Comparison of ENCODE assay signal across 8 cellular contexts in the genomic region with DNA sequence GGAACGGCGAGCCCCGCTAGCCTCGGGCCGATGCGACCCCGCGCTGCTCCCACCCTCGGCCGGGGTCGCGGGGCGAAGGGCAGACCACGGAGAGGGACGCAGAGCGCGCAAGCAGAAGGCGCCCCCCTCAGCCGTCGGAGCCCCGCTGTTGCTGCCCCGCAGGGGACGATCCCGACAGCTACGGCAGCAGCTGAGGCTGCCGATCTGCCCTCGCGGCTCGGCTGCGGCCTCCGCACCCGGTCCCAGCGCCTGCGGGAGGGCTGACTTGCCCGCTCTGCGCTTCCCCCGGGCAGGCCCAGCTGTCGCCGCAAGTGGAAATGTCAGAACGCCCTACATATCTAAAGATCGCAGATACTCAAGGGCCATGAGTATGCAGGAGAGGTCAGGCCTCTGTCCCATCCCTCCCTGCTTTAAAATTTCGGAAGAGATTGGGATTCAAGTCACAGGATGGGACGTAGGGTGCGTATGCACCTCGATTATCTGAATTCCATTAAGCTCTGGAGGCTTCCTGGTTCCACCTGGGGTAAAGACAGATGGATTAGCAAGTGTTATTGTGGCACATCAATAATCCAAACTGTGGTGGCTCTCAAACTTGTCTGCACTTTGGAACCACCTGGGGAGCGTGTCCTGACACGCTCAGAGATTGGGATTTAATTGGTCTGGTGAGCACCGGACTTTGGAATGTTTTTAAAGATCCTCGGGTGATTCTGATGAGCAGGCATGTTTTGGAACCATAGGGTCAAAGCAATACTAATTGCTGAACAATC. TPM values are rescaled to one million over a fixed set of nuclear protein-coding genes. Genes with fewer than 3 reads are reported as not detected.
DNase-seq lines count a peak whose midpoint lies in the region; ATAC-seq and TF ChIP-seq lines count a peak whose summit lies in the region.

A gene (minus strand): TSS at position 206 of the 767 bp plus-strand sequence. CDS start 216 bp downstream, outside the sequence.

- H3K36me3 Mint-ChIP-seq in activated naive CD8-positive, alpha-beta T cell: no peaks in the 10 kb centered on the region

- TF ChIP-seq CTCF in cardiac muscle cell (IDR thresholded peaks at IDR 0.05; ENCODE audit: low read depth, low read length) (no peak), ovary (IDR thresholded peaks at IDR 0.05) (no peak)

- H3K27ac ChIP-seq in cardiac muscle cell: peak within 1 kb of the TSS; percentile 98
- H3K27ac ChIP-seq in ovary: peak within 1 kb of the TSS; percentile 97 to 98

- H3K27ac Mint-ChIP-seq in activated naive CD8-positive, alpha-beta T cell: peak within 1 kb of the TSS; percentile 97

- H3K4me3 Mint-ChIP-seq in activated naive CD8-positive, alpha-beta T cell: peak within 1 kb of the TSS; percentile 87

- no peak for TF ChIP-seq POLR2A in ovary (IDR thresholded peaks at IDR 0.05)

- intact Hi-C loops in ovary (cut with DNase I): no loop called here

- H3K36me3 ChIP-seq in cardiac muscle cell (no peaks in the 10 kb centered on the region), ovary (no peaks in the 10 kb centered on the region)

- peak; percentile 38 for ATAC-seq in GM19023 (IDR thresholded peaks at IDR 0.05; ENCODE audit: unreplicated experiment)
- peak; percentile 28 for ATAC-seq in HG03139 (IDR thresholded peaks at IDR 0.05; ENCODE audit: unreplicated experiment)

- H3K4me1 Mint-ChIP-seq in activated naive CD8-positive, alpha-beta T cell (ENCODE audit: low read depth): peaks cover 21% of the 10 kb centered on the region

- no peaks in the 10 kb centered on the region for H3K27me3 Mint-ChIP-seq in activated naive CD8-positive, alpha-beta T cell

- no peaks in the 10 kb centered on the region for H3K27me3 ChIP-seq in cardiac muscle cell
- H3K27me3 ChIP-seq in ovary: no peaks in the 10 kb centered on the region

- H3K4me3 ChIP-seq in cardiac muscle cell (peak within 1 kb of the TSS; percentile 43), ovary (peak within 1 kb of the TSS; percentile 53)

- no peaks in the 10 kb centered on the region for H3K9me3 ChIP-seq in cardiac muscle cell (ENCODE audit: low read depth)
- no peaks in the 10 kb centered on the region for H3K9me3 ChIP-seq in ovary

- 6 to 9% (median 6%) methylated on average over 32 to 49 of the region's 49 CpGs for WGBS in ovary, 3 donors

- no peaks in the 10 kb centered on the region for H3K9me3 Mint-ChIP-seq in activated naive CD8-positive, alpha-beta T cell (ENCODE audit: low read depth)

- H3K4me1 ChIP-seq in cardiac muscle cell (ENCODE audit: low read depth): peaks cover 14% of the 10 kb centered on the region
- no peaks in the 10 kb centered on the region for H3K4me1 ChIP-seq in ovary (ENCODE audit: insufficient read depth)

- peak; percentile 27 for DNase-seq in AG08395 (ENCODE audit: low spot score)
- DNase-seq in RKO (ENCODE audit: low spot score): peak; percentile 47
- DNase-seq in cardiac muscle cell (ENCODE audit: low read depth in 1 of 2, low spot score in 1 of 2): peak; percentile 58 to 59
- peak; percentile 31 to 68 (median 48) for DNase-seq in ovary
- no peak for DNase-seq in NCI-H1436 (lab: John Stamatoyannopoulos, UW)

- no peak for TF ChIP-seq EP300 in ovary (IDR thresholded peaks at IDR 0.05)

RNA-seq across cellular contexts. Expression of the gene that starts here (rescaled TPM):
- 4.6 and 5.0 TPM in 2 replicates for total RNA-seq in cardiac muscle cell
- polyA plus RNA-seq in cardiac muscle cell: 5.6 and 6.1 TPM in 2 replicates
- total RNA-seq in ovary: 1 to 10 TPM; 2.9 to 5.2 (median 3.7) TPM
- polyA plus RNA-seq in ovary: 1 to 10 TPM in 1 of 2 donors, under 1 TPM in 1; 0.68 to 1.7 TPM
